Comparison of ENCODE assay signal across 13 cellular contexts in genomic region chr2:49028101-49028500, GRCh38.
DNase-seq lines count a peak whose midpoint lies in the region; ATAC-seq, FAIRE-seq and TF ChIP-seq lines count a peak whose summit lies in the region.
"Had no signal": no experiment of that assay in that cellular context is flagged by ENCODE, and none has a peak within 500 bp of the region (broad histone marks: within the 10 kb centered on the region; RNA-seq: fewer than 3 reads in every experiment).

No MANE protein-coding gene starts in this region.

- H3K9me3 ChIP-seq in neural progenitor cell (ENCODE audit: low read depth), result no peaks in the 10 kb centered on the region
- H3K9me3 ChIP-seq in thyroid gland, result no peaks in the 10 kb centered on the region

- ATAC-seq in GM19467 (IDR thresholded peaks at IDR 0.05; ENCODE audit: unreplicated experiment) (peak; percentile 99), HG02938 (IDR thresholded peaks at IDR 0.05; ENCODE audit: unreplicated experiment) (peak; percentile 98), natural killer cell (no peak)
- ATAC-seq: Panc1 had no signal

- H3K4me1 ChIP-seq in neural progenitor cell (peaks cover 6% of the 10 kb centered on the region), thyroid gland (no peaks in the 10 kb centered on the region)

- H3K27me3 ChIP-seq in neural progenitor cell (no peaks in the 10 kb centered on the region), thyroid gland (no peaks in the 10 kb centered on the region)

- H3K4me2 ChIP-seq in neural progenitor cell, result no peak overlapping the region

- H3K27ac ChIP-seq in neural progenitor cell (no peak overlapping the region), thyroid gland (no peak overlapping the region)

- H3F3A ChIP-seq in neural progenitor cell (ENCODE audit: low read depth), result no peaks in the 10 kb centered on the region

- intact Hi-C loops in natural killer cell (cut with micrococcal nuclease), result no loop called here
- intact Hi-C loops in thyroid gland (cut with DNase I), result no loop called here

- H3K4me3 Mint-ChIP-seq in neural progenitor cell (no peak overlapping the region), natural killer cell (no peak overlapping the region)
- H3K4me3 Mint-ChIP-seq: nephron had no signal

- peak; percentile 18 for DNase-seq in GM18507 (ENCODE audit: extremely low spot score, insufficient read length, low read depth)
- peak; percentile 38 for DNase-seq in HT-29 (ENCODE audit: low spot score)
- no peak for DNase-seq in neural progenitor cell (ENCODE audit: low spot score)
- no peak for DNase-seq in natural killer cell
- no peak for DNase-seq in thyroid gland
- DNase-seq in NCI-H2107 (lab: John Stamatoyannopoulos, UW), result no peak
- DNase-seq: C1 segment of cervical spinal cord, NCI-H1105 treated with DMSO at 0.1 percent for 48 hours had no signal

- H2AFZ ChIP-seq in neural progenitor cell (replicated peaks), result no peak overlapping the region

- no peaks in the 10 kb centered on the region for H3K9me3 Mint-ChIP-seq in neural progenitor cell
- H3K9me3 Mint-ChIP-seq in natural killer cell, result peaks cover 5 to 8% of the 10 kb centered on the region in 2 donors
- H3K9me3 Mint-ChIP-seq: nephron had no signal

- H3K79me2 ChIP-seq in neural progenitor cell (ENCODE audit: low read depth), result no peaks in the 10 kb centered on the region

- no peak for TF ChIP-seq POLR2A in thyroid gland (IDR thresholded peaks at IDR 0.05)

- no peaks in the 10 kb centered on the region for H3K36me3 ChIP-seq in neural progenitor cell
- H3K36me3 ChIP-seq in thyroid gland, result no peaks in the 10 kb centered on the region

- no peaks in the 10 kb centered on the region for H4K20me1 ChIP-seq in neural progenitor cell (ENCODE audit: low read depth)

- H3K27ac Mint-ChIP-seq in neural progenitor cell (no peak overlapping the region), natural killer cell (no peak overlapping the region)
- H3K27ac Mint-ChIP-seq: nephron had no signal

- H3K4me1 Mint-ChIP-seq in neural progenitor cell (peaks cover 13% of the 10 kb centered on the region), natural killer cell (no peaks in the 10 kb centered on the region)
- H3K4me1 Mint-ChIP-seq: nephron had no signal

- peak; percentile 52 for FAIRE-seq in GM18507 (lab: Jason Lieb, UNC)
- FAIRE-seq: astrocyte had no signal

- H3K4me3 ChIP-seq in neural progenitor cell, result no peak overlapping the region
- H3K4me3 ChIP-seq in thyroid gland (replicated peaks in 1 of 3), result no peak overlapping the region

- H3K27me3 Mint-ChIP-seq in neural progenitor cell (ENCODE audit: insufficient read depth, low read depth), result peaks cover 2% of the 10 kb centered on the region
- no peaks in the 10 kb centered on the region for H3K27me3 Mint-ChIP-seq in natural killer cell (ENCODE audit: low read depth in 2 of 2)

- WGBS in thyroid gland, 2 donors, result 92 to 93% methylated on average over 3 of the region's 3 CpGs

- no peak overlapping the region for H3K9ac ChIP-seq in neural progenitor cell

- no peaks in the 10 kb centered on the region for H3K36me3 Mint-ChIP-seq in neural progenitor cell
- H3K36me3 Mint-ChIP-seq in natural killer cell, result no peaks in the 10 kb centered on the region

- TF ChIP-seq CTCF in neural progenitor cell (IDR thresholded peaks at IDR 0.05) (no peak), natural killer cell (IDR thresholded peaks at IDR 0.05) (no peak), thyroid gland (IDR thresholded peaks at IDR 0.05) (no peak)

Comparison
In these comparisons a context has a peak if more than half of its experiments do, and no peak if none do; other contexts are left out.
1. DNase-seq: peak in GM18507 (single experiment) and HT-29 (single experiment); none in neural progenitor cell (single experiment), natural killer cell (single experiment), thyroid gland (0 of 2) and NCI-H2107 (single experiment).
2. ATAC-seq: peak in GM19467 (single experiment) and HG02938 (single experiment); none in natural killer cell (0 of 3).